In genomic region chr18:21602302-21602592, GRCh38 we compare ENCODE assay signal across 1 cellular context.
TF ChIP-seq lines count a peak whose summit lies in the region.

No MANE protein-coding gene starts in this region.

TF ChIP-seq in K562, 482 proteins besides CTCF, POLR2A, EP300 and RAD21:
- no peak for TF ChIP-seq HNRNPL (IDR thresholded peaks at IDR 0.05; ENCODE audit: low read depth, low read length)
